ENCODE assay signal across 8 cellular contexts in the genomic region with DNA sequence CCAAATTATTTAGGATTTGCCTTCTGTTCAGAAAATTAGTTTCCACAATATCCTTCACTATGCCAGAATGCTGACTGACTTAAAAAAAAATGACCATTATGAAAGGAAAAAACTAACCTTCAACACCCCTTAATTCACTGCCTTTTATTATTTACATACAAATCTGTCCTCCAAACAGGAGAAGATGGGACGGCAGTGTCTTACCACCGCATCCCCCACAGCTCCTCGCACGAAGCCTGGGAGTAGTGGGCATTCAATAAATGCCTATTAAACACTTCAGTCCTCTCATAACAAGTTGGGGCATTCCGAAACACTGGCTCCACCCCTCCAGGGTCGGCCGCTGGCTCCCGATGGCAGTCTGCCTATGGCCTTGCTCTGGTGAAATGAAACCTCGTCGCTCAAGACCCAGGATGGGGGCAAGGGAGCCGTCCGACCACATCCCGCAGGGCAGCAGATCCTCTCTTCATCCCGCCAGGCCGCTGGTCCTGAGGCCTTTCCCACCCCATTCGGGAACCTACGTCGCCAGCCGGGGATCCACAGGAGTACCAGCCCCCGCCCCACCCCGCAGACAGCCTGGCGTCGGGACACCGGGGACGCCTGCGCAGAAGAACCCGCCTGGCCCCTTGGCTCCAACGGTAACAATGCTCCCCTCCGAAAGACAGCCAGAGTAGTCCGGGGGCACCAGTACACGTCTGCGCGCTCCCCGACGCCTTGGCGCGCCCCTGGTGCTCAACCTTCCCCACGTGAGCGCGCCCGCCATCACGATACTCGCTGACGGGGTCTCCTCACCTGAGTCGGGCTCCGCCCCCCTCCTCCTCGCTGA. TPM values are rescaled to one million over a fixed set of nuclear protein-coding genes. Genes with fewer than 3 reads are reported as not detected.
DNase-seq lines count a peak whose midpoint lies in the region; ATAC-seq lines count a peak whose summit lies in the region.

No MANE protein-coding gene starts in this region.

- peak overlapping the region in 1 of 2 experiments; percentile 89 for H2BK12ac ChIP-seq in mesenchymal stem cell (ENCODE audit: low read length in 2 of 2)

- under 1% methylated on average over 44 of the region's 47 CpGs for WGBS in mesenchymal stem cell

- peak overlapping the region in 1 of 2 experiments; percentile 98 for H3K23ac ChIP-seq in mesenchymal stem cell (ENCODE audit: low read length in 2 of 2)

- H3K4ac ChIP-seq in mesenchymal stem cell (ENCODE audit: low read depth in 1 of 2, low read length in 2 of 2) = peak overlapping the region; percentile 49 to 96

- peak overlapping the region; percentile 69 for H2BK120ac ChIP-seq in mesenchymal stem cell (ENCODE audit: low read depth, low read length)

- H3K4me1 ChIP-seq in mesenchymal stem cell (ENCODE audit: control insufficient read depth, insufficient read depth, low read depth, low read length) = peaks cover 7% of the 10 kb centered on the region

- peak overlapping the region; percentile 83 for H4K8ac ChIP-seq in mesenchymal stem cell (ENCODE audit: low read length)

- H3K4me3 ChIP-seq in mesenchymal stem cell (ENCODE audit: insufficient read depth in 1 of 2, low read depth in 1 of 2, low read length in 2 of 2) = peak overlapping the region; percentile 79 to 98

- H3K27ac ChIP-seq in mesenchymal stem cell (ENCODE audit: low read length, poor library complexity, severe bottlenecking) = peak overlapping the region; percentile 95

- peak overlapping the region; percentile 90 for H2BK15ac ChIP-seq in mesenchymal stem cell (ENCODE audit: low read depth, poor library complexity, severe bottlenecking)

- H3K9me3 ChIP-seq in mesenchymal stem cell (ENCODE audit: control insufficient read depth, low read length) = no peaks in the 10 kb centered on the region

- peaks cover 0 to 4% of the 10 kb centered on the region in 2 experiments for H3K36me3 ChIP-seq in mesenchymal stem cell (ENCODE audit: control insufficient read depth in 1 of 2, insufficient read depth in 2 of 2, low read depth in 1 of 2, low read length in 2 of 2)

- DNase-seq in activated T-cell treated with anti-CD3 and anti-CD28 coated beads for 1 hour (ENCODE audit: low read depth) (peak; percentile 74), NCI-H2029 (lab: John Stamatoyannopoulos, UW) (peak; percentile 93), mesenchymal stem cell (peak; percentile 90)
- no peak for DNase-seq in activated T-cell treated with anti-CD3 and anti-CD28 coated beads, Interleukin-2, amount 50 U/mL, for 1 hour
- peak; percentile 77 for DNase-seq in activated CD4-positive, alpha-beta T cell treated with anti-CD3 and anti-CD28 coated beads for 48 hours
- peak; percentile 86 for DNase-seq in effector CD4-positive, alpha-beta T cell
- DNase-seq in stimulated activated CD8-positive, alpha-beta memory T cell treated with anti-CD3 and anti-CD28 coated beads, Interleukin-2, amount 100 ng/mL, for 1 hour (ENCODE audit: low read depth in 2 of 2) = peak; percentile 21 to 76

- peak overlapping the region; percentile 87 for H3K4me2 ChIP-seq in mesenchymal stem cell (ENCODE audit: low read length, poor library complexity, severe bottlenecking)

- H2AFZ ChIP-seq in mesenchymal stem cell (ENCODE audit: low read depth, low read length) = peak overlapping the region; percentile 96

- H2BK5ac ChIP-seq in mesenchymal stem cell (ENCODE audit: low read depth, low read length, poor library complexity, severe bottlenecking) = peak overlapping the region; percentile 94

- no peaks in the 10 kb centered on the region for H3K27me3 ChIP-seq in mesenchymal stem cell (ENCODE audit: control insufficient read depth in 1 of 2, insufficient read depth in 1 of 2, low read length in 2 of 2)

- H3K18ac ChIP-seq in mesenchymal stem cell (ENCODE audit: low read depth in 1 of 2, low read length in 2 of 2) = peak overlapping the region; percentile 87 to 99

- ATAC-seq in HG02759 (IDR thresholded peaks at IDR 0.05; ENCODE audit: unreplicated experiment) = peak; percentile 42

- peak overlapping the region in 1 of 2 experiments; percentile 100 for H3K14ac ChIP-seq in mesenchymal stem cell (ENCODE audit: low read length in 2 of 2)

- H3K79me1 ChIP-seq in mesenchymal stem cell (replicated peaks; ENCODE audit: low read length, poor library complexity, severe bottlenecking) = peaks cover 4% of the 10 kb centered on the region

- H2AK5ac ChIP-seq in mesenchymal stem cell (ENCODE audit: low read length, severe bottlenecking) = no peak overlapping the region

- H4K91ac ChIP-seq in mesenchymal stem cell (ENCODE audit: low read length) = peak overlapping the region; percentile 53

- peak overlapping the region; percentile 99 for H3K9ac ChIP-seq in mesenchymal stem cell (ENCODE audit: low read length)

RNA-seq across cellular contexts. Expression of a gene that starts 0.6 kb away (rescaled TPM):
- polyA plus RNA-seq in mesenchymal stem cell (2013, experiment 1 of 2) = 6.0 TPM
- polyA plus RNA-seq in mesenchymal stem cell (2013, experiment 2 of 2) = 5.9 TPM

RNA-seq across cellular contexts. Expression of a gene that starts 21.1 kb away (rescaled TPM):
- polyA plus RNA-seq in mesenchymal stem cell (2013, experiment 1 of 2) = 11.0 TPM
- polyA plus RNA-seq in mesenchymal stem cell (2013, experiment 2 of 2) = 10.2 TPM

RNA-seq across cellular contexts. Expression of a gene that starts 42.1 kb away (rescaled TPM):
- 93.4 TPM for polyA plus RNA-seq in mesenchymal stem cell (2013, experiment 1 of 2)
- 94.1 TPM for polyA plus RNA-seq in mesenchymal stem cell (2013, experiment 2 of 2)
